21 cellular contexts compared by ENCODE assay signal in the genomic region with DNA sequence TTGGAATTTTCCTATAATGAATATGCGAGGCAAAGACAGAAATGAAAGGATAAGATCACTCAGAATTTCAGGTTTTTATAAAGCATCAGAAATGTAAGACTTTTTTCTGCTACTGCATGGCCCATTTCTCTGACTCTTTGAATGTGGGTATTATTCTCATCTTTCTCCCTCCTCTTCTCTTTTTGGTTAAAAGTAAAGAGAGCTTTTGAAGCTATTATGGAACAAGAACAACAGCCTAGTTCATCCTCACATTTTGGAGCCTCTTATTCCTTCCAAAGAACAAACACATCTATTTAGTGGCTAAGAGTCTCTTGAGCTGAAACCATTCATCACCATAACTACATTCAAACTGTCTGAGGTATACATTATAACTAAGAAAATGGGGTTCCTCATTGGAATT. TPM values are rescaled to one million over a fixed set of nuclear protein-coding genes. Genes with fewer than 3 reads are reported as not detected.
A peak's percentile ranks its signal among the peaks of the same experiment; 100 is the strongest.
DNase-seq lines count a peak whose midpoint lies in the region; FAIRE-seq and TF ChIP-seq lines count a peak whose summit lies in the region.
"Had no signal": no experiment of that assay in that cellular context is flagged by ENCODE, and none has a peak within 500 bp of the region (broad histone marks: within the 10 kb centered on the region; RNA-seq: fewer than 3 reads in every experiment).

No MANE protein-coding gene starts in this region.

- no peaks in the 10 kb centered on the region for H3K9me3 ChIP-seq in Loucy (ENCODE audit: insufficient read depth, low read depth, low read length)
- no peaks in the 10 kb centered on the region for H3K9me3 ChIP-seq in small intestine (ENCODE audit: control insufficient read depth, low read depth)

- no peaks in the 10 kb centered on the region for H3K79me2 ChIP-seq in Loucy (ENCODE audit: insufficient read depth, low read length)

- H3K4me1 Mint-ChIP-seq in endothelial cell (ENCODE audit: unreplicated experiment), result peaks cover 2% of the 10 kb centered on the region
- H3K4me1 Mint-ChIP-seq: GM23338 had no signal

- no peaks in the 10 kb centered on the region for H3K9me2 ChIP-seq in Loucy (replicated peaks; ENCODE audit: low read depth, low read length)

- H3K36me3 ChIP-seq in Loucy (ENCODE audit: insufficient read depth, low read length) (no peaks in the 10 kb centered on the region), small intestine (ENCODE audit: control insufficient read depth in 2 of 2, insufficient read depth in 2 of 2, low read length in 2 of 2) (no peaks in the 10 kb centered on the region)

- H3K4me3 ChIP-seq in Loucy (ENCODE audit: low read length, poor library complexity, severe bottlenecking), result no peak overlapping the region
- H3K4me3 ChIP-seq in small intestine (ENCODE audit: low read depth in 1 of 2, low read length in 2 of 2), result no peak overlapping the region
- H3K4me3 ChIP-seq: GM23338 had no signal

- no peak for TF ChIP-seq CTCF in Loucy (conservative IDR thresholded peaks at IDR 0.05; ENCODE audit: low read length)
- no peak for TF ChIP-seq CTCF in endothelial cell (IDR thresholded peaks at IDR 0.05; ENCODE audit: unreplicated experiment)

- H3K4me2 ChIP-seq in Loucy (ENCODE audit: low read depth, low read length, poor library complexity, severe bottlenecking), result no peak overlapping the region
- H3K4me2 ChIP-seq: GM23338 had no signal

- no peak overlapping the region for H3K4me3 Mint-ChIP-seq in endothelial cell (ENCODE audit: unreplicated experiment)
- H3K4me3 Mint-ChIP-seq: CD4-positive, alpha-beta T cell; GM23338 had no signal

- intact Hi-C loops in cardiac septum (cut with DNase I), result no loop called here

- peaks cover 3% of the 10 kb centered on the region for H3K36me3 Mint-ChIP-seq in endothelial cell (ENCODE audit: low read depth, unreplicated experiment)

- H2AFZ ChIP-seq in Loucy (ENCODE audit: low read length), result peak overlapping the region; percentile 22; the same call in 1 of the 2 replicates
- H2AFZ ChIP-seq: GM23338 had no signal

- in situ Hi-C loops in SK-MEL-5 (cut with HindIII; ENCODE audit: low pct_unique_long_range_greater_than_20kb, low sequenced_read_pairs), result no loop called here

- no peaks in the 10 kb centered on the region for H4K20me1 ChIP-seq in Loucy (ENCODE audit: insufficient read depth, low read length, poor library complexity, severe bottlenecking)

- peak; percentile 61 for DNase-seq in SK-MEL-5 (ENCODE audit: low read depth, low spot score)
- peak; percentile 31 for DNase-seq in medulla oblongata (ENCODE audit: extremely low spot score)
- DNase-seq in SKM-1 (lab: John Stamatoyannopoulos, UW; ENCODE audit: unreplicated experiment), result no peak
- DNase-seq in small intestine, result no peak
- no peak for DNase-seq in cardiac septum (ENCODE audit: low spot score)
- DNase-seq in endothelial cell (ENCODE audit: low spot score), result no peak
- DNase-seq: ACHN; CD4-positive, alpha-beta T cell; DMS153; DMS79; GDM1; HCEC 1CT; IMR-90 had no signal

- H3K9me3 Mint-ChIP-seq in endothelial cell (ENCODE audit: unreplicated experiment), result no peaks in the 10 kb centered on the region
- H3K9me3 Mint-ChIP-seq: CD4-positive, alpha-beta T cell had no signal

- no peak for FAIRE-seq in small intestine (lab: Jason Lieb, UNC)
- FAIRE-seq: GM12892, GM18507, H54, HTR-8/SVneo had no signal

- no peaks in the 10 kb centered on the region for H3K27me3 Mint-ChIP-seq in endothelial cell (ENCODE audit: unreplicated experiment)

- no peak overlapping the region for H3K27ac Mint-ChIP-seq in endothelial cell (ENCODE audit: unreplicated experiment)
- H3K27ac Mint-ChIP-seq: CD4-positive, alpha-beta T cell; GM23338 had no signal

- no peak overlapping the region for H3K9ac ChIP-seq in Loucy (ENCODE audit: low read depth, low read length, poor library complexity, severe bottlenecking)

- no peaks in the 10 kb centered on the region for H3F3A ChIP-seq in Loucy (ENCODE audit: low read depth)

- 69 to 79% (median 74%) methylated on average over 1 of the region's 1 CpG for WGBS in small intestine, 3 donors

- no peaks in the 10 kb centered on the region for H3K27me3 ChIP-seq in Loucy (ENCODE audit: insufficient read depth, low read length, poor library complexity, severe bottlenecking)
- peaks cover 0 to 2% of the 10 kb centered on the region in 2 donors for H3K27me3 ChIP-seq in small intestine (ENCODE audit: control insufficient read depth in 2 of 2, insufficient read depth in 2 of 2, low read length in 2 of 2)

- no peak overlapping the region for H3K27ac ChIP-seq in small intestine (ENCODE audit: low read depth in 1 of 2, low read length in 1 of 2)
- H3K27ac ChIP-seq: C4-2B had no signal

- H3K4me1 ChIP-seq in Loucy (ENCODE audit: insufficient read depth, low read length, poor library complexity, severe bottlenecking) (peaks cover 6% of the 10 kb centered on the region), small intestine (ENCODE audit: control insufficient read depth in 2 of 2, insufficient read depth in 1 of 2, low read depth in 1 of 2, low read length in 1 of 2) (no peaks in the 10 kb centered on the region)

RNA-seq across cellular contexts. Expression of a gene that starts 19.4 kb away (rescaled TPM):
- 41.9 and 43.6 TPM in 2 replicates for total RNA-seq in SK-MEL-5 (2014; rRNA removed; shearing (Covaris generic))
- polyA plus RNA-seq in SK-MEL-5 (2015; cell fraction: cytosol; rRNA removed), result 16.3 and 26.0 TPM in 2 replicates
- polyA plus RNA-seq in SK-MEL-5 (2015; cell fraction: nucleus; rRNA removed), result 8.7 and 14.7 TPM in 2 replicates
- polyA plus RNA-seq in small intestine, result under 1 TPM in 1 of 3 donors, not detected in 2; 0.78 TPM
- 25.8 TPM for total RNA-seq in cardiac septum
- total RNA-seq in endothelial cell (ENCODE audit: unreplicated experiment), result 32.5 TPM
- total RNA-seq: CD4-positive, alpha-beta T cell had no signal
- polyA plus RNA-seq: BJ had no signal

Comparison
In these comparisons a context has a peak if more than half of its experiments do, and no peak if none do; other contexts are left out.
1. DNase-seq: peak in SK-MEL-5 (single experiment) and medulla oblongata (single experiment); none in SKM-1 (single experiment), small intestine (single experiment), cardiac septum (single experiment) and endothelial cell (single experiment).